ENCODE assay signal across 8 cellular contexts in the genomic region with DNA sequence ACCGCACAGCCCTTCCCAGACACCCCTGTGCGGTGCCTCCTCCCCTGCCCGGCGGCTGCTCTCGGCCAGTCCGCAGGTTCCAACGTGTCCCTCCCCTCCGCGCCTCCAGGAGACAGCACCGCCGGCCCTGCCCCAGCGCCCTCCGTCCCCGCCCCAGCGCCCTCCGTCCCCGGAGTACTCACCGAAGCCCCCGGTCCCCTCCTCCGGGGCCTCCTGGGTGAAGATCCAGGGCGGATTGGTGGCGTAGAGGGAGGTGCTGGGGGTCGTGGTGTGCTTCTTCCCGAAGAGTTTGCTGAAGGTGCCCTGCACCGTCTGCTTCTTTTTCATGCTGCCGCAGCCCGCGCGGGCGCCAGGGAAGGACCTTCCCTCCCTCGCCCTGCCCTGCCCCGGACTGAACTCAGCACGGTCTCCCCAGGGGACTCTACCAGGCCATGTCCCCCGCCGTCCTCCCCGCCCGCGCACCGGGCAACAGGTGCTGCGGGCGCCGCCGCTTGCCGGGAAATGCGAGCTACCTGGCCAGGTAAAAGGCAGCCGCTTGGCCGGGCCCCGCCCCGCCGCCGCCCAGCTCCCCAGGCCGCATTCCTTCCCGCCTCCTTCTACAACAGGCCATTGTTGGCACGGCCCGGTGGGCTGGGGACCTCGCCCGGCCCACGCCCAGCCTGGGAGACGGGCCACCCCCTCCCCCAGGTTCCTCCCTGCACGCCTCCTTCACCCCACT. TPM values are rescaled to one million over a fixed set of nuclear protein-coding genes. Genes with fewer than 3 reads are reported as not detected.
DNase-seq lines count a peak whose midpoint lies in the region; ATAC-seq and TF ChIP-seq lines count a peak whose summit lies in the region.

A gene with protein sequence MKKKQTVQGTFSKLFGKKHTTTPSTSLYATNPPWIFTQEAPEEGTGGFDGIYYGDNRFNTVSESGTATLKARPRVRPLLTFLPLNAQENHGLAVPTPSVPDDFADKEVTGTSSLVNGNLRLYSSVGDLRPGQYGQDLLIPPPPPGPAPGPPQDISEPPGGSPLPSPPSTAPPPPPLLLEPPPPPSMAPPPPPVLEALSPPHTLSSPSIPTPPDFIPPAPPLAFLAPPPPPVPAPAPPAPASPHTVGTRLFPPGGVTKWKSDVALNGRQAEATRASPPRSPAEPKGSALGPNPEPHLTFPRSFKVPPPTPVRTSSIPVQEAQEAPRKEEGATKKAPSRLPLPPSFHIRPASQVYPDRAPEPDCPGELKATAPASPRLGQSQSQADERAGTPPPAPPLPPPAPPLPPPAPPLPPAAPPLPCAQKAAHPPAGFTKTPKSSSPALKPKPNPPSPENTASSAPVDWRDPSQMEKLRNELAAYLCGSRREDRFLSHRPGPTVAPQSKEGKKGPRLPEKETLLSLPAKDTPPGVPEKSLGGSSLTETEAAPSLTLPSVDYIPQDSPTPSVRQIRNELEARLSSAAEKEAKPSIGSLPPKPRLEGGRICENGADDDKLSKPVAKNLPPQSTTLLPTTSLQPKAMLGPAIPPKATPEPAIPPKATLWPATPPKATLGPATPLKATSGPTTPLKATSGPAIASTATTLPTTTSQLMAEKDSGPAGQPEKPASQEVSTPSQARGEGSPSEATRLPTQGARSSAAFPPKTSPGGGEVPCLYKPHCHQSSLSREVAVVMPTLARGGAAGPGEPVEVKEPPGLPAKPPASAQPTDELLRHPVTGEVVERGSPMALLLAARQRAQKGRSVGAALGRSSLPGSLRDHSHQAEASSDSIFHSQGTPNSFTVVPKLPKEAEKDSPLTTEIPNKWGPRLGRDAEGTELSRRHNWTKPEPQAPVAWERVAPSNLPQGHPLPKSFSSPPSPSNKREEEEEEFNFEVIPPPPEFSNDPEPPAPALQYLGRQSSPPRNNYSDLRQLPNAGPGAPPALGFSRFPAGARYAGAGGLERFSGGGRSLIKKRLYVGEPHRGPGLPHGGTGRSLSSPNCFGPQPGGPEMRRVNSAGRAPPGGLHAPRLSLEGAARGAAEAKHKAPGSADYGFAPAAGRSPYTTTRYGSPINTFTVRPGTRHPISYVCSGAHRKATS (minus strand): TSS at position 503 of the 718 bp plus-strand sequence. CDS start 176 bp downstream, at position 327.

- TF ChIP-seq CTCF in SK-N-SH (IDR thresholded peaks at IDR 0.05) = no peak
- no peak for TF ChIP-seq CTCF in activated B cell treated with CpG ODN at 0.5 μM for 24 hours (IDR thresholded peaks at IDR 0.05)
- peak in 1 of 12 donors; percentile 6 for TF ChIP-seq CTCF in heart left ventricle (IDR thresholded peaks at IDR 0.05)
- TF ChIP-seq CTCF in GM10248 (IDR thresholded peaks at IDR 0.05; ENCODE audit: control extremely low read depth, extremely low read depth, low read depth, missing control alignments) = no peak

- CTCF ChIA-PET in SK-N-SH (lab: Yijun Ruan, JAX) (interaction anchor here (0.9 kb wide), 1 partner anchor 13 kb away, joined by 3 read pairs; no protein-coding TSS in a partner anchor), activated B cell treated with CpG ODN at 0.5 μM for 24 hours (lab: Charles Lee) (no interaction called here), GM10248 (lab: Yijun Ruan, JAX) (no interaction called here)

- TF ChIP-seq RAD21 in SK-N-SH (IDR thresholded peaks at IDR 0.05; ENCODE audit: low read length) = no peak

- H2AFZ ChIP-seq in SK-N-SH (ENCODE audit: low read depth) = no peak within 1 kb of the TSS

- POLR2A ChIA-PET in SK-N-SH (lab: Yijun Ruan, JAX) (no interaction called here), activated B cell treated with CpG ODN at 0.5 μM for 24 hours (lab: Charles Lee) (no interaction called here), GM10248 (lab: Yijun Ruan, JAX) (no interaction called here)

- intact Hi-C loops in activated B cell treated with CpG ODN at 0.5 μM for 24 hours (cut with micrococcal nuclease) = no loop called here
- intact Hi-C loops in heart left ventricle (cut with DNase I) = no loop called here

- no peak within 1 kb of the TSS for H3K27ac Mint-ChIP-seq in activated B cell treated with CpG ODN at 0.5 μM for 24 hours

- H3K79me2 ChIP-seq in SK-N-SH (ENCODE audit: insufficient read depth) = no peaks in the 10 kb centered on the region

- H3K9me3 Mint-ChIP-seq in activated B cell treated with CpG ODN at 0.5 μM for 24 hours = no peaks in the 10 kb centered on the region

- no peaks in the 10 kb centered on the region for H3K27me3 ChIP-seq in SK-N-SH (ENCODE audit: insufficient read depth)
- peaks cover 0 to 24% (median 10%) of the 10 kb centered on the region in 9 donors for H3K27me3 ChIP-seq in heart left ventricle
- peaks cover 14% of the 10 kb centered on the region for H3K27me3 ChIP-seq in rectal smooth muscle tissue (ENCODE audit: control insufficient read depth, insufficient read depth, low read length)

- H3K36me3 Mint-ChIP-seq in activated B cell treated with CpG ODN at 0.5 μM for 24 hours (ENCODE audit: low read depth) = no peaks in the 10 kb centered on the region

- H3K9me3 ChIP-seq in SK-N-SH = no peaks in the 10 kb centered on the region
- no peaks in the 10 kb centered on the region for H3K9me3 ChIP-seq in heart left ventricle

- H3K27me3 Mint-ChIP-seq in activated B cell treated with CpG ODN at 0.5 μM for 24 hours = peaks cover 20% of the 10 kb centered on the region

- DNase-seq in SK-N-SH (peak; percentile 44), activated B cell treated with CpG ODN at 0.5 μM for 24 hours (peak; percentile 17), heart left ventricle (peak in 2 of 5 donors; percentile 42 to 44), globus pallidus (ENCODE audit: low spot score) (no peak), GF-D8 (lab: John Stamatoyannopoulos, UW) (no peak), GM10248 (ENCODE audit: extremely low spot score) (no peak)

- H3K4me3 ChIP-seq in SK-N-SH (ENCODE audit: low read depth in 2 of 2, low read length in 1 of 2) (no peak within 1 kb of the TSS), heart left ventricle (peak within 1 kb of the TSS; percentile 27 to 71 (median 53)), rectal smooth muscle tissue (ENCODE audit: low read length) (peak within 1 kb of the TSS; percentile 72)

- H3K4me1 ChIP-seq in SK-N-SH (ENCODE audit: control insufficient read depth in 1 of 2, insufficient read depth in 2 of 2, low read depth in 1 of 2, low read length in 1 of 2) (peaks cover 8 to 27% of the 10 kb centered on the region in 2 experiments; a peak in 3 of 4 replicates), heart left ventricle (peaks cover 0 to 19% (median 9%) of the 10 kb centered on the region in 12 donors), rectal smooth muscle tissue (ENCODE audit: control insufficient read depth, insufficient read depth, low read length) (no peaks in the 10 kb centered on the region)

- H3K27ac ChIP-seq in SK-N-SH (ENCODE audit: low read depth in 2 of 2, low read length in 1 of 2) = peak within 1 kb of the TSS in 1 of 2 experiments; percentile 79; a peak in 3 of 4 replicates
- peak within 1 kb of the TSS in 5 of 12 donors; percentile 29 to 66 (median 43) for H3K27ac ChIP-seq in heart left ventricle
- H3K27ac ChIP-seq in rectal smooth muscle tissue (ENCODE audit: low read depth, low read length) = no peak within 1 kb of the TSS

- no peaks in the 10 kb centered on the region for H3K9me2 ChIP-seq in SK-N-SH

- peaks cover 16% of the 10 kb centered on the region for H3K4me1 Mint-ChIP-seq in activated B cell treated with CpG ODN at 0.5 μM for 24 hours

- WGBS in SK-N-SH (ENCODE audit: low lambda C conversion rate) = 96% methylated on average over 45 of the region's 60 CpGs
- 2 to 7% (median 4%) methylated on average over 23 to 60 of the region's 60 CpGs for WGBS in heart left ventricle, 4 donors

- H4K20me1 ChIP-seq in SK-N-SH (ENCODE audit: insufficient read depth) = no peaks in the 10 kb centered on the region

- no peak for TF ChIP-seq EP300 in SK-N-SH (IDR thresholded peaks at IDR 0.05; ENCODE audit: borderline replicate concordance in 1 of 2, low read depth in 1 of 2, low read length in 1 of 2)

- no peak for TF ChIP-seq POLR2A in heart left ventricle (IDR thresholded peaks at IDR 0.05)

- peak within 1 kb of the TSS; percentile 64 for H3K4me3 Mint-ChIP-seq in activated B cell treated with CpG ODN at 0.5 μM for 24 hours

- no peak within 1 kb of the TSS for H3K9ac ChIP-seq in SK-N-SH
- H3K9ac ChIP-seq in rectal smooth muscle tissue (ENCODE audit: low read length) = peak within 1 kb of the TSS; percentile 76

- H3K4me2 ChIP-seq in SK-N-SH = no peak within 1 kb of the TSS

- ATAC-seq in SK-N-SH treated with all-trans-retinoic acid at 6 μM for 48 hours (no peak), activated B cell treated with CpG ODN at 0.5 μM for 24 hours (ENCODE audit: low read depth) (peak; percentile 28), heart left ventricle (peak; percentile 68 to 80 (median 74))

- no peaks in the 10 kb centered on the region for H3F3A ChIP-seq in SK-N-SH (replicated peaks; ENCODE audit: insufficient read depth)

- H3K36me3 ChIP-seq in SK-N-SH (replicated peaks in 1 of 2; ENCODE audit: control insufficient read depth in 1 of 2, insufficient read depth in 2 of 2, low read length in 1 of 2) (no peaks in the 10 kb centered on the region), heart left ventricle (no peaks in the 10 kb centered on the region), rectal smooth muscle tissue (ENCODE audit: control insufficient read depth, insufficient read depth, low read length) (no peaks in the 10 kb centered on the region)

TF ChIP-seq in SK-N-SH, 30 proteins besides CTCF, POLR2A, EP300 and RAD21 (continues in another document):
- TF ChIP-seq TAF1 (IDR thresholded peaks at IDR 0.05; ENCODE audit: borderline replicate concordance, low read depth, low read length) = no peak
- no peak for TF ChIP-seq MXI1 (IDR thresholded peaks at IDR 0.05; ENCODE audit: low read depth, low read length)
- no peak for TF ChIP-seq FOXM1 (IDR thresholded peaks at IDR 0.05; ENCODE audit: low read depth)
- TF ChIP-seq NFIC (IDR thresholded peaks at IDR 0.05; ENCODE audit: borderline replicate concordance) = no peak
- no peak for TF ChIP-seq TCF12 (IDR thresholded peaks at IDR 0.05)

TF ChIP-seq in SK-N-SH treated with all-trans-retinoic acid at 6 μM for 48 hours, 23 proteins besides CTCF, POLR2A, EP300 and RAD21 (continues in another document):
- TF ChIP-seq ZNF565 (CRISPR knock-in tag; conservative IDR thresholded peaks at IDR 0.05; ENCODE audit: low read depth) = no peak

RNA-seq across cellular contexts. Expression of the gene that starts here (rescaled TPM):
- polyA plus RNA-seq in SK-N-SH (2012; rRNA removed) (not detected in 2 replicates), heart left ventricle (1 to 10 TPM in 1 of 2 donors, under 1 TPM in 1; 0.30 to 3.0 TPM)
- polyA plus RNA-seq in SK-N-SH (2012; cell fraction: cytosol; rRNA removed) = not detected in 2 replicates
- polyA plus RNA-seq in SK-N-SH (2012; cell fraction: nucleus; rRNA removed) = not detected in 2 replicates
- total RNA-seq in activated B cell treated with CpG ODN at 0.5 μM for 24 hours (not detected in 2 replicates), heart left ventricle (1 to 10 TPM; 1.8 to 5.7 (median 2.2) TPM)

Comparison
In these comparisons a context has a peak if more than half of its experiments do, and no peak if none do; other contexts are left out.
1. Peak in DNase-seq in SK-N-SH; RNA of the gene not detected or under 1 TPM.
2. Peak in DNase-seq and ATAC-seq in activated B cell treated with CpG ODN at 0.5 μM for 24 hours; RNA of the gene not detected or under 1 TPM.
3. H3K4me3 ChIP-seq: peak in heart left ventricle (12 of 12) and rectal smooth muscle tissue (single experiment); none in SK-N-SH (0 of 2).